11 cellular contexts compared by ENCODE assay signal in the genomic region with DNA sequence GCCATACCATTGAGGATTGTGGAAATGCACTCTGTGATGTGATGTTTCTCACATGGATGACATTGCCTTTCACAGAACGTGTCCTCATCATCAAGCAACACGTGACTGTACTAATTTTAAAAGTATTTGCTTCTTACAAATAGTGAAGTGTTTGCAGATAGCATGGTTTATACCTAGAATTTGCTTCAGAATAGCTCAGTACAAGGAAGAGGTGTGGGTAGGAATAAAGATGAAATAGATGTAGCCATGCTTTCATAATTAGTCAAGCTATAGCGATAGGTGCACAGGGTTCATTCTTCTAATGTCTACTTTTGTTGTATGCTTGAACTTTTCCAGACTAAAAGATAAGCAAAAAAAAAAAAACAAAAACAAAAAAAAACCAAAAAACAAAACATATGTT.
"Had no signal": no experiment of that assay in that cellular context is flagged by ENCODE, and none has a peak within 500 bp of the region (broad histone marks: within the 10 kb centered on the region; RNA-seq: fewer than 3 reads in every experiment).

No MANE protein-coding gene starts in this region.

- H3K27me3 Mint-ChIP-seq: activated CD4-positive, alpha-beta T cell treated with anti-CD3 and anti-CD28 coated beads, Interleukin-2, amount 10 ng/mL, durations not matched to agents 7 days and 5 days had no signal

- H3K9me3 Mint-ChIP-seq: nephron had no signal

- H3K27ac Mint-ChIP-seq: activated CD4-positive, alpha-beta T cell treated with anti-CD3 and anti-CD28 coated beads, Interleukin-2, amount 10 ng/mL, durations not matched to agents 7 days and 5 days; nephron had no signal

- ATAC-seq: psoas muscle, upper lobe of right lung had no signal

- DNase-seq: activated CD4-positive, alpha-beta T cell treated with anti-CD3 and anti-CD28 coated beads, Interleukin-2, amount 10 ng/mL, durations not matched to agents 7 days and 5 days; heart right ventricle; islet precursor cell; psoas muscle; right lobe of liver; SJCRH30; stimulated activated CD4-positive, alpha-beta T cell treated with anti-CD3 and anti-CD28 coated beads, Interleukin-1b, Interleukin-23, amount 100 ng/mL, for 48 hours; stimulated activated naive CD4-positive, alpha-beta T cell treated with Interleukin-2 at 50 U/mL for 16 hours; SW 1271; upper lobe of right lung had no signal

- H3K4me3 Mint-ChIP-seq: activated CD4-positive, alpha-beta T cell treated with anti-CD3 and anti-CD28 coated beads, Interleukin-2, amount 10 ng/mL, durations not matched to agents 7 days and 5 days; nephron had no signal
